ENCODE assay signal across 8 cellular contexts in the genomic region with DNA sequence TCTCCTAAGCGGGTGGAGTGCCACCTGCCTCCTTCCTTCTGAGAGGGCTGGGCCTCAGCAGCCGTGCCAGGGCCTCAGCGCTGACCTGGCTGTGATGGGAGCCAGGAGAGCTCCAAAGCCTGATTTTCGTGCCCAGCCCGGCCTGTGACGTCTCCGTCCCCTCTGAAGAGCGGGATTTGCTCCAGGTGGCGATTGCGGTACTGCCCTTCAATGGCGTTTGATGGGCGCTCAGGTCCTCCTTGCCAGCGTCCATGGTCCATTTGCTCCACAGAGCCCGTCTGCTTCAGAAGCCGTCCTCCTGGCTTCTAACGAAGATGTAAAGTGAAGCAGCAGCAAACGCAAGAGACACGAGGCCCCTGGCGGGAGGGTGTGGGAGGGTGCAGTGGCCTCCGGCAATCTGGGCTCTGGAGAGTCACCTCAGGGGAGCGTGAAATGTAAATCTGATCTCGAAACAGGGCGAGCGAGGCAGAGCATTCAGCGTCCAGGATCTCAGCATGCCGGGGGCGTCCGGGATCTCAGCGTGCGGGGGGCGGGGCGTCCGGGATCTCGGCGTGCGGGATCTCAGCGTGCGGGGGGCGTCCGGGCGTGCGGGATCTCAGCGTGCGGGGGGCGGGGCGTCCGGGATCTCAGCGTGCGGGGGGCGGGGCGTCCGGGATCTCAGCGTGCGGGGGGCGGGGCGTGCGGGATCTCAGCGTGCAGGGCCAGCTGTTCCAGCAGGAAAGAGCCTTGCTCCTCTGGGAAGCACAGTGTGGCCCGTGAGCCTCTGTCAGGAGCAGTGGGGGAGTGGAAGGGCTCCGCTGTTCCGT.
A peak's percentile ranks its signal among the peaks of the same experiment; 100 is the strongest.
DNase-seq lines count a peak whose midpoint lies in the region; ATAC-seq and TF ChIP-seq lines count a peak whose summit lies in the region.
"Not testable (repeated sequence)": the region's sequence is repeated elsewhere in the genome, so short reads cannot be mapped to it uniquely, and the experiment has no call there.

No MANE protein-coding gene starts in this region.

- not testable (repeated sequence) for H3K27me3 ChIP-seq in GM23338 (ENCODE audit: insufficient read depth); trophoblast cell (ENCODE audit: insufficient read depth, low read length); testis

- DNase-seq in CD14-positive monocyte (ENCODE audit: low spot score) (peak; percentile 28), GM23338 (ENCODE audit: low spot score) (peak; percentile 59), NCI-H82 treated with DMSO at 0.1 percent for 48 hours (lab: John Stamatoyannopoulos, UW; ENCODE audit: unreplicated experiment) (peak; percentile 21), fibroblast of villous mesenchyme (ENCODE audit: low read depth) (peak; percentile 19), iPS-NIHi11 (ENCODE audit: low spot score) (peak; percentile 68), trophoblast cell (peak; percentile 25 to 48), testis (peak; percentile 57)
- DNase-seq in central memory CD8-positive, alpha-beta T cell (ENCODE audit: low spot score in 2 of 2), result not testable (repeated sequence)

- H4K91ac ChIP-seq in trophoblast cell (ENCODE audit: low read depth, low read length), result not testable (repeated sequence)

- not testable (repeated sequence) for TF ChIP-seq POLR2A in testis (IDR thresholded peaks at IDR 0.05)

- not testable (repeated sequence) for H3K9me2 ChIP-seq in GM23338 (ENCODE audit: insufficient read depth)

- not testable (repeated sequence) for H4K12ac ChIP-seq in trophoblast cell (ENCODE audit: low read depth, low read length)

- intact Hi-C loops in CD14-positive monocyte (cut with micrococcal nuclease); testis (cut with DNase I; ENCODE audit: low total_unique reads): not testable (repeated sequence)

- not testable (repeated sequence) for H3K79me1 ChIP-seq in trophoblast cell (ENCODE audit: low read length)

- TF ChIP-seq CTCF in CD14-positive monocyte (IDR thresholded peaks at IDR 0.05); GM23338 (conservative IDR thresholded peaks at IDR 0.05; ENCODE audit: low read depth in 2 of 2); fibroblast of villous mesenchyme (IDR thresholded peaks at IDR 0.05; ENCODE audit: insufficient read depth, low read depth, low read length); testis (IDR thresholded peaks at IDR 0.05): not testable (repeated sequence)

- not testable (repeated sequence) for H2AK5ac ChIP-seq in trophoblast cell (ENCODE audit: low read length)

- H3K27ac Mint-ChIP-seq in CD14-positive monocyte (peak overlapping the region in 2 of 7 donors; percentile 4 to 73), GM23338 (peak overlapping the region; percentile 67; the same call in 1 of the 2 replicates)
- H3K27ac Mint-ChIP-seq in central memory CD8-positive, alpha-beta T cell (ENCODE audit: low read depth), result peak overlapping the region; percentile 41

- not testable (repeated sequence) for H3K27ac ChIP-seq in GM23338 (ENCODE audit: low read depth); trophoblast cell (ENCODE audit: low read depth, low read length); testis

- H3K4me1 ChIP-seq in GM23338 (ENCODE audit: insufficient read depth); trophoblast cell (ENCODE audit: control insufficient read depth in 1 of 2, insufficient read depth in 2 of 2, low read length in 2 of 2); testis: not testable (repeated sequence)

- H3K36me3 ChIP-seq in GM23338 (ENCODE audit: insufficient read depth); testis (ENCODE audit: low read depth, missing control alignments): not testable (repeated sequence)
- H3K36me3 ChIP-seq in trophoblast cell (ENCODE audit: control insufficient read depth in 1 of 2, insufficient read depth in 2 of 2, low read length in 2 of 2), result peaks cover 47 to 51% of the 10 kb centered on the region in 2 experiments

- not testable (repeated sequence) for H3K4me3 ChIP-seq in GM23338; fibroblast of villous mesenchyme (ENCODE audit: low read depth, low read length); trophoblast cell (ENCODE audit: low read depth, low read length)
- H3K4me3 ChIP-seq in testis, result peak overlapping the region in 1 of 2 donors; percentile 29

- H4K8ac ChIP-seq in trophoblast cell (ENCODE audit: low read depth, low read length), result not testable (repeated sequence)

- not testable (repeated sequence) for H3K18ac ChIP-seq in trophoblast cell (ENCODE audit: low read length)

- peak; percentile 70 for ATAC-seq in GM23338
- ATAC-seq in central memory CD8-positive, alpha-beta T cell (replicated peaks; ENCODE audit: extremely low read depth, poor library complexity, severe bottlenecking), result not testable (repeated sequence)

- H3K4ac ChIP-seq in trophoblast cell (ENCODE audit: low read depth, low read length), result not testable (repeated sequence)

- not testable (repeated sequence) for H3K79me2 ChIP-seq in GM23338 (replicated peaks; ENCODE audit: insufficient read depth); trophoblast cell (ENCODE audit: control insufficient read depth, insufficient read depth, low read length, poor library complexity)

- H2BK5ac ChIP-seq in trophoblast cell (ENCODE audit: low read depth, low read length, poor library complexity), result not testable (repeated sequence)

- peaks cover 73 to 89% of the 10 kb centered on the region in 2 donors for H3K36me3 Mint-ChIP-seq in CD14-positive monocyte
- H3K36me3 Mint-ChIP-seq in GM23338 (ENCODE audit: low read depth), result peaks cover 25% of the 10 kb centered on the region
- peaks cover 10% of the 10 kb centered on the region for H3K36me3 Mint-ChIP-seq in central memory CD8-positive, alpha-beta T cell (ENCODE audit: insufficient read depth)

- H3K4me1 Mint-ChIP-seq in CD14-positive monocyte, result not testable (repeated sequence)
- peaks cover 31% of the 10 kb centered on the region; the same call in 2 of the 3 replicates for H3K4me1 Mint-ChIP-seq in GM23338
- peaks cover 13% of the 10 kb centered on the region for H3K4me1 Mint-ChIP-seq in central memory CD8-positive, alpha-beta T cell

- not testable (repeated sequence) for H2BK12ac ChIP-seq in trophoblast cell (ENCODE audit: low read length)

- H4K20me1 ChIP-seq in GM23338 (replicated peaks; ENCODE audit: insufficient read depth), result not testable (repeated sequence)

- not testable (repeated sequence) for H3F3A ChIP-seq in GM23338 (replicated peaks; ENCODE audit: low read depth)

- H3K14ac ChIP-seq in trophoblast cell (ENCODE audit: low read length), result not testable (repeated sequence)

- 0 out of 2 replicates have a peak overlapping the region, but pooled peaks have one; percentile 57 for H3K4me2 ChIP-seq in GM23338
- H3K4me2 ChIP-seq in trophoblast cell (ENCODE audit: low read length), result not testable (repeated sequence)

- not testable (repeated sequence) for H3K9ac ChIP-seq in trophoblast cell (ENCODE audit: low read length)

- H3K4me3 Mint-ChIP-seq in CD14-positive monocyte; central memory CD8-positive, alpha-beta T cell: not testable (repeated sequence)
- peak overlapping the region; percentile 35; the same call in 1 of the 3 replicates for H3K4me3 Mint-ChIP-seq in GM23338

- no CpG with 5 or more reads among the region's 61 CpGs for WGBS in trophoblast cell (ENCODE audit: extremely low coverage, insufficient coverage, insufficient read length)
- 50 to 62% methylated on average over 34 to 45 of the region's 61 CpGs for WGBS in testis, 2 donors

- not testable (repeated sequence) for H2BK120ac ChIP-seq in trophoblast cell (ENCODE audit: insufficient read depth, low read length, poor library complexity)

- not testable (repeated sequence) for H3K23ac ChIP-seq in trophoblast cell (ENCODE audit: low read length)

- not testable (repeated sequence) for H3K9me3 ChIP-seq in trophoblast cell (ENCODE audit: insufficient read depth, low read depth, low read length); testis

- not testable (repeated sequence) for H3K9me3 Mint-ChIP-seq in CD14-positive monocyte; GM23338; central memory CD8-positive, alpha-beta T cell

- not testable (repeated sequence) for H2AFZ ChIP-seq in GM23338; trophoblast cell (ENCODE audit: insufficient read depth, low read length, poor library complexity)

- not testable (repeated sequence) for H3K27me3 Mint-ChIP-seq in CD14-positive monocyte (ENCODE audit: low read depth in 3 of 3); central memory CD8-positive, alpha-beta T cell
- H3K27me3 Mint-ChIP-seq in GM23338 (ENCODE audit: insufficient read depth, low read depth, poor library complexity), result peaks cover 20% of the 10 kb centered on the region
